In the genomic region with DNA sequence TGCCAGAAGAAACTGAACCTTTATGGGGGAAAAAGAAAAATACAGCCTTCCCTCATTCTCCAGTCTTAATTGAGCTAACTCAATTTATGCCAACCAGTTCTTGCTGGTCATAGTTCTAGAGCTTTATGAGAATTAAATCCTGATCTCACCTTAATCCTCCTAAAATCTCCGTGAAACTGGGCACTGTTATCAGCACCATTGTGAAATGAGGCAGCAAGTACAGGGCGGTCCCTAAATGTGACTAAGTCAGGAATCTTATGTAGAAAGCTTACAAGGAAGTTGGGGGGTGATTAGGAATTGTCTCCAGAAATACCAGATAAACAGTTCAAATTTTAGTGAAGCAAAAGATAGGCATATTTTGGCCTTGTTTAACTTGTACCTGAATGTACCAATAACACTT, we compare ENCODE assay signal across 20 cellular contexts.
"Had no signal": no experiment of that assay in that cellular context is flagged by ENCODE, and none has a peak within 500 bp of the region (broad histone marks: within the 10 kb centered on the region; RNA-seq: fewer than 3 reads in every experiment).

No MANE protein-coding gene starts in this region.

- H3K4me3 ChIP-seq: MG63 had no signal

- FAIRE-seq: HepG2, RCC 7860 had no signal

- DNase-seq: IMR-90, Karpas-422, KG1, MG63, NCI-H1092, NCI-H1436, NCI-H1694, NCI-H187 treated with DMSO at 0.1 percent for 48 hours, NCI-H2029 treated with DMSO at 0.1 percent for 48 hours, NCI-H2171 treated with DMSO at 0.1 percent for 48 hours, NCI-H345, NCI-H446 treated with DMSO at 0.1 percent for 48 hours, NCI-H510A treated with DMSO at 0.1 percent for 48 hours, NCI-H526, Right ventricle myocardium superior, RPMI8226, SIG-M5, SK-N-SH had no signal
